In genomic region chr5:142982821-142983200, GRCh38 we compare ENCODE assay signal across 9 cellular contexts.
A peak's percentile ranks its signal among the peaks of the same experiment; 100 is the strongest.
DNase-seq lines count a peak whose midpoint lies in the region; ATAC-seq and TF ChIP-seq lines count a peak whose summit lies in the region.
"Had no signal": no experiment of that assay in that cellular context is flagged by ENCODE, and none has a peak within 500 bp of the region (broad histone marks: within the 10 kb centered on the region; RNA-seq: fewer than 3 reads in every experiment).

No MANE protein-coding gene starts in this region.

- no peak overlapping the region for H3K9ac ChIP-seq in DND-41 (ENCODE audit: low read depth, low read length)

- peaks cover 4% of the 10 kb centered on the region for H3K36me3 Mint-ChIP-seq in endothelial cell (ENCODE audit: low read depth, unreplicated experiment)
- peaks cover 10 to 11% of the 10 kb centered on the region in 2 donors for H3K36me3 Mint-ChIP-seq in activated naive CD4-positive, alpha-beta T cell treated with anti-CD3 and anti-CD28 coated beads, Interleukin-2, amount 50 U/mL, for 72 hours

- H3K4me3 Mint-ChIP-seq in endothelial cell (ENCODE audit: unreplicated experiment), result no peak overlapping the region

- no peak overlapping the region for H3K4me3 ChIP-seq in DND-41 (ENCODE audit: low read depth in 1 of 2, low read length in 2 of 2)
- H3K4me3 ChIP-seq in neutrophil (ENCODE audit: low read depth in 1 of 2, low read length in 1 of 2), result no peak overlapping the region
- H3K4me3 ChIP-seq: lung had no signal

- TF ChIP-seq CTCF in DND-41 (IDR thresholded peaks at IDR 0.05; ENCODE audit: borderline replicate concordance, extremely low read depth, low read length, poor library complexity, severe bottlenecking) (peak; percentile 36), endothelial cell (IDR thresholded peaks at IDR 0.05; ENCODE audit: unreplicated experiment) (no peak), neutrophil (IDR thresholded peaks at IDR 0.05) (no peak)

- H3K27ac ChIP-seq in DND-41 (ENCODE audit: low read length), result peak overlapping the region; percentile 69
- peak overlapping the region; percentile 67 for H3K27ac ChIP-seq in neutrophil

- ATAC-seq in DND-41 (ENCODE audit: insufficient read depth, low read depth), result no peak
- ATAC-seq in HG03457 (IDR thresholded peaks at IDR 0.05; ENCODE audit: unreplicated experiment), result no peak
- ATAC-seq in GM18502 (IDR thresholded peaks at IDR 0.05; ENCODE audit: poor library complexity, unreplicated experiment), result no peak
- no peak for ATAC-seq in activated naive CD4-positive, alpha-beta T cell treated with anti-CD3 and anti-CD28 coated beads, Interleukin-2, amount 50 U/mL, for 72 hours

- H3K4me2 ChIP-seq in DND-41 (ENCODE audit: insufficient read depth, low read length), result no peak overlapping the region

- H3K79me2 ChIP-seq in DND-41 (ENCODE audit: insufficient read depth, low read length), result no peaks in the 10 kb centered on the region

- H4K20me1 ChIP-seq in DND-41 (ENCODE audit: insufficient read depth, low read length), result no peaks in the 10 kb centered on the region

- H3K36me3 ChIP-seq in DND-41 (ENCODE audit: insufficient read depth, low read length), result no peaks in the 10 kb centered on the region
- no peaks in the 10 kb centered on the region for H3K36me3 ChIP-seq in neutrophil

- H3K9me3 ChIP-seq in DND-41 (ENCODE audit: insufficient read depth, low read length, severe bottlenecking) (no peaks in the 10 kb centered on the region), neutrophil (no peaks in the 10 kb centered on the region)

- H3K27me3 ChIP-seq in DND-41 (ENCODE audit: insufficient read depth, low read length, poor library complexity) (no peaks in the 10 kb centered on the region), neutrophil (no peaks in the 10 kb centered on the region)

- peaks cover 13% of the 10 kb centered on the region for H3K27me3 Mint-ChIP-seq in endothelial cell (ENCODE audit: unreplicated experiment)

- H2AFZ ChIP-seq in DND-41 (ENCODE audit: low read depth, low read length), result no peak overlapping the region

- DNase-seq in DND-41 (no peak), NCI-H69 (lab: John Stamatoyannopoulos, UW) (peak; percentile 32), endothelial cell (ENCODE audit: low spot score) (no peak), SK-N-DZ (ENCODE audit: low spot score) (no peak)
- DNase-seq in activated naive CD4-positive, alpha-beta T cell treated with anti-CD3 and anti-CD28 coated beads, Interleukin-2, amount 50 U/mL, for 72 hours (ENCODE audit: low spot score in 2 of 2), result no peak

- H3K4me1 ChIP-seq in DND-41 (ENCODE audit: insufficient read depth, low read length), result peaks cover 49% of the 10 kb centered on the region
- H3K4me1 ChIP-seq in neutrophil (ENCODE audit: control insufficient read depth in 1 of 2, insufficient read depth in 1 of 2, low read depth in 1 of 2, low read length in 1 of 2), result peaks cover 16 to 55% of the 10 kb centered on the region in 2 experiments

- H3K27ac Mint-ChIP-seq in endothelial cell (ENCODE audit: unreplicated experiment), result peak overlapping the region; percentile 86
- no peak overlapping the region for H3K27ac Mint-ChIP-seq in activated naive CD4-positive, alpha-beta T cell treated with anti-CD3 and anti-CD28 coated beads, Interleukin-2, amount 50 U/mL, for 72 hours

- no peaks in the 10 kb centered on the region for H3K9me3 Mint-ChIP-seq in endothelial cell (ENCODE audit: unreplicated experiment)
- H3K9me3 Mint-ChIP-seq in activated naive CD4-positive, alpha-beta T cell treated with anti-CD3 and anti-CD28 coated beads, Interleukin-2, amount 50 U/mL, for 72 hours, result peaks cover 7 to 8% of the 10 kb centered on the region in 2 donors

- peaks cover 55% of the 10 kb centered on the region for H3K4me1 Mint-ChIP-seq in endothelial cell (ENCODE audit: unreplicated experiment)
